In the genomic region with DNA sequence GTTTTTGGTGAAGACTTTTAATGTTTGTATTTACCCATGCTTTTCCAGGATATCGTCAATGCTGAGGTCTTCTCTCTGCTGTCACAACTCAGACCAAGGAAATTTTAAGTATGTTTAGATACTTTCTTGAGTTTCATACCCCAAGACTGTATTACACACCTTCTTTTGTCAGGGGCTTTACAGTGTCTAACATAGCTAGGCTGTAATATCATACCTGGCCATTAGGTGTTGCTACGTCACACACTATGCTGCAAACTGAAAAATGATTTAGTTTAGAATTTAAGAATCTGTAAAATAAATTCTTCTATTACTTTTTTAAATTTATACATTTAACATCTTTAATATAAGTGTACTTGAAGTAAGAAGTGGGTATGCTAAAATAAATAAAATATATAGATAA, we compare ENCODE assay signal across 12 cellular contexts.
DNase-seq lines count a peak whose midpoint lies in the region; ATAC-seq, FAIRE-seq and TF ChIP-seq lines count a peak whose summit lies in the region.
"Had no signal": no experiment of that assay in that cellular context is flagged by ENCODE, and none has a peak within 500 bp of the region (broad histone marks: within the 10 kb centered on the region; RNA-seq: fewer than 3 reads in every experiment).

No MANE protein-coding gene starts in this region.

- no peak overlapping the region for H3K4me3 Mint-ChIP-seq in neural progenitor cell
- H3K4me3 Mint-ChIP-seq: activated naive CD8-positive, alpha-beta T cell treated with anti-CD3 and anti-CD28 coated beads, Interleukin-2, amount 10 ng/mL, durations not matched to agents 7 days and 5 days had no signal

- H3F3A ChIP-seq in neural progenitor cell (ENCODE audit: low read depth), result no peaks in the 10 kb centered on the region

- H3K9ac ChIP-seq in neural progenitor cell, result no peak overlapping the region

- peaks cover 4% of the 10 kb centered on the region for H3K27me3 Mint-ChIP-seq in neural progenitor cell (ENCODE audit: insufficient read depth, low read depth)
- H3K27me3 Mint-ChIP-seq: activated naive CD8-positive, alpha-beta T cell treated with anti-CD3 and anti-CD28 coated beads, Interleukin-2, amount 10 ng/mL, durations not matched to agents 7 days and 5 days had no signal

- peak; percentile 53 for TF ChIP-seq CTCF in GM12873 (IDR thresholded peaks at IDR 0.05; ENCODE audit: insufficient read depth, low read depth, low read length, missing control alignments)
- peak; percentile 47 for TF ChIP-seq CTCF in bronchial epithelial cell (IDR thresholded peaks at IDR 0.05; ENCODE audit: insufficient read depth, low read length, severe bottlenecking)
- TF ChIP-seq CTCF in neural progenitor cell (IDR thresholded peaks at IDR 0.05), result peak; percentile 49

- H3K9me3 Mint-ChIP-seq in neural progenitor cell, result peaks cover 8% of the 10 kb centered on the region

- DNase-seq in bronchial epithelial cell (ENCODE audit: low read depth) (peak; percentile 49), neural progenitor cell (ENCODE audit: low spot score) (no peak), NCI-H2171 treated with DMSO at 0.1 percent for 48 hours (lab: John Stamatoyannopoulos, UW) (no peak), GM03348 (ENCODE audit: low spot score) (no peak), HEK293T (ENCODE audit: extremely low spot score) (no peak), NCI-H748 (lab: John Stamatoyannopoulos, UW; ENCODE audit: unreplicated experiment) (no peak)
- DNase-seq: activated CD4-positive, alpha-beta T cell treated with anti-CD3 and anti-CD28 coated beads for 4 hours; activated naive CD8-positive, alpha-beta T cell treated with anti-CD3 and anti-CD28 coated beads, Interleukin-2, amount 10 ng/mL, durations not matched to agents 7 days and 5 days; KG1; stimulated activated CD4-positive, alpha-beta T cell treated with anti-CD3 and anti-CD28 coated beads, Interleukin-4, amount 100 ng/mL, for 1 hour had no signal

- CTCF ChIA-PET in HEK293T (lab: Yijun Ruan, JAX), result no interaction called here

- peaks cover 5% of the 10 kb centered on the region for H3K36me3 Mint-ChIP-seq in neural progenitor cell
- H3K36me3 Mint-ChIP-seq: activated naive CD8-positive, alpha-beta T cell treated with anti-CD3 and anti-CD28 coated beads, Interleukin-2, amount 10 ng/mL, durations not matched to agents 7 days and 5 days had no signal

- H3K9me3 ChIP-seq in neural progenitor cell (ENCODE audit: low read depth), result no peaks in the 10 kb centered on the region

- no peak overlapping the region for H3K4me3 ChIP-seq in bronchial epithelial cell (ENCODE audit: low read depth, low read length)
- H3K4me3 ChIP-seq in neural progenitor cell, result no peak overlapping the region

- H3K79me2 ChIP-seq in neural progenitor cell (ENCODE audit: low read depth), result no peaks in the 10 kb centered on the region

- H4K20me1 ChIP-seq in neural progenitor cell (ENCODE audit: low read depth), result no peaks in the 10 kb centered on the region

- H3K4me1 ChIP-seq in neural progenitor cell, result no peaks in the 10 kb centered on the region

- ATAC-seq in HG03280 (IDR thresholded peaks at IDR 0.05; ENCODE audit: unreplicated experiment), result peak; percentile 75

- H3K4me2 ChIP-seq in neural progenitor cell, result no peak overlapping the region

- H3K36me3 ChIP-seq in bronchial epithelial cell (ENCODE audit: control insufficient read depth, insufficient read depth, low read length) (no peaks in the 10 kb centered on the region), neural progenitor cell (no peaks in the 10 kb centered on the region)

- POLR2A ChIA-PET in HEK293T (lab: Yijun Ruan, JAX), result no interaction called here

- no peak overlapping the region for H3K27ac ChIP-seq in neural progenitor cell

- H3K4me1 Mint-ChIP-seq in neural progenitor cell, result no peaks in the 10 kb centered on the region
- H3K4me1 Mint-ChIP-seq: activated naive CD8-positive, alpha-beta T cell treated with anti-CD3 and anti-CD28 coated beads, Interleukin-2, amount 10 ng/mL, durations not matched to agents 7 days and 5 days had no signal

- H3K27me3 ChIP-seq in bronchial epithelial cell (ENCODE audit: control insufficient read depth, insufficient read depth, low read length) (no peaks in the 10 kb centered on the region), neural progenitor cell (no peaks in the 10 kb centered on the region)

- no peak overlapping the region for H3K27ac Mint-ChIP-seq in neural progenitor cell
- H3K27ac Mint-ChIP-seq: activated naive CD8-positive, alpha-beta T cell treated with anti-CD3 and anti-CD28 coated beads, Interleukin-2, amount 10 ng/mL, durations not matched to agents 7 days and 5 days had no signal

- no peak for FAIRE-seq in bronchial epithelial cell (lab: Jason Lieb, UNC)

- H2AFZ ChIP-seq in neural progenitor cell (replicated peaks), result no peak overlapping the region

TF ChIP-seq in HEK293T, 16 proteins besides CTCF, POLR2A, EP300 and RAD21:
- TF ChIP-seq ELF4 (IDR thresholded peaks at IDR 0.05) (no peak), ZNF384 (IDR thresholded peaks at IDR 0.05) (no peak), HDGF (IDR thresholded peaks at IDR 0.05; ENCODE audit: borderline replicate concordance) (no peak), FOXK2 (IDR thresholded peaks at IDR 0.05) (no peak), NFRKB (IDR thresholded peaks at IDR 0.05) (no peak), FOXA1 (IDR thresholded peaks at IDR 0.05) (no peak)
